ENCODE assay signal across 21 cellular contexts in genomic region chr12:104399750-104400612, GRCh38.
"Had no signal": no experiment of that assay in that cellular context is flagged by ENCODE, and none has a peak within 500 bp of the region (broad histone marks: within the 10 kb centered on the region; RNA-seq: fewer than 3 reads in every experiment).

No MANE protein-coding gene starts in this region.

- H3K27ac ChIP-seq: adrenal gland, breast epithelium, dorsolateral prefrontal cortex, esophagus muscularis mucosa, hepatocyte, neutrophil, pancreas had no signal

- ATAC-seq: effector memory CD8-positive, alpha-beta T cell; left ventricle myocardium superior; pancreas; right cardiac atrium; stimulated activated naive CD8-positive, alpha-beta T cell treated with anti-CD3 and anti-CD28 coated beads, Interleukin-15, Interleukin-2, amounts not matched to agents 100 U/mL and 50 U/mL, for 24 hours had no signal

- H3K79me2 ChIP-seq: hepatocyte had no signal

- H3K4me3 ChIP-seq: adrenal gland, breast epithelium, dorsolateral prefrontal cortex, esophagus muscularis mucosa, hepatocyte, pancreas had no signal

- FAIRE-seq: colon, frontal cortex, pancreas had no signal

- H2AFZ ChIP-seq: hepatocyte had no signal

- H3K9me3 ChIP-seq: adrenal gland, esophagus muscularis mucosa, neutrophil, pancreas had no signal

- DNase-seq: activated CD4-positive, alpha-beta T cell treated with anti-CD3 and anti-CD28 coated beads for 4 hours; activated CD4-positive, alpha-beta T cell treated with anti-CD3 and anti-CD28 coated beads, Interleukin-2, amount 50 U/mL, for 48 hours; activated CD4-positive, CD25-positive, alpha-beta regulatory T cell; activated gamma-delta T cell treated with Interleukin-2 at 50 U/mL for 16 hours; adrenal gland; dorsolateral prefrontal cortex; effector memory CD8-positive, alpha-beta T cell; glutamatergic neuron; left ventricle myocardium superior; mammary epithelial cell; pancreas; right cardiac atrium; stimulated activated CD4-positive, alpha-beta T cell treated with anti-CD3 and anti-CD28 coated beads, Interleukin-12 subunit alpha, Interleukin-12 subunit beta, amount 100 ng/mL, for 4 hours; stimulated activated CD4-positive, alpha-beta T cell treated with anti-CD3 and anti-CD28 coated beads, Interleukin-4, amount 100 ng/mL, for 4 hours; stimulated activated naive CD8-positive, alpha-beta T cell treated with anti-CD3 and anti-CD28 coated beads, Interleukin-15, Interleukin-2, amounts not matched to agents 100 U/mL and 50 U/mL, for 24 hours had no signal

- H3K36me3 ChIP-seq: adrenal gland, breast epithelium, esophagus muscularis mucosa, neutrophil, pancreas had no signal

- H3K27me3 ChIP-seq: adrenal gland, breast epithelium, dorsolateral prefrontal cortex, esophagus muscularis mucosa, hepatocyte, neutrophil, pancreas had no signal

- H3K4me2 ChIP-seq: hepatocyte had no signal

- H3K4me1 ChIP-seq: adrenal gland, breast epithelium, esophagus muscularis mucosa, pancreas had no signal
